ENCODE assay signal across 23 cellular contexts in the genomic region with DNA sequence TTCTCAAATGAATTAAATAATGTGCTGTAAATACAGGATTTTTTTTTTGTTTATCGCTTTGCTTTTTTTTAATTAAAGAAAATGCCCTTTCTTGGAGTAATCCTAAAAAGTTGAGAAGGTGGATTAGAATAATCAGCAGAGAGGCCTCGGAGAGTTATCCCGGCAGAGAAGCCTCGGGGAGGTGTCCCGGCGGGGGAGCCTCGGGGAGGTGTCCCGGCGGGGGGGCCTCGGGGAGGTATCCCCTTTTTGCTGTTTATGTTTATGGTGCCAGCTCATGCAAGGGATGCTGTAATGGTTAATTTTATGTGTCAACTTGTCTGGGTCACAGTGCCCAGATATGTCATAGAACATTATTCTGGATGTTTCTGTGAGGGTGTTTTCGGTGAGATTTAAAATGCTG.
"Had no signal": no experiment of that assay in that cellular context is flagged by ENCODE, and none has a peak within 500 bp of the region (broad histone marks: within the 10 kb centered on the region; RNA-seq: fewer than 3 reads in every experiment).

No MANE protein-coding gene starts in this region.

- H3K36me3 Mint-ChIP-seq: naive B cell; natural killer cell; neural progenitor cell; stimulated activated effector memory CD8-positive, alpha-beta T cell treated with anti-CD3 and anti-CD28 coated beads, Interleukin-12 subunit alpha, Interleukin-12 subunit beta, amount 100 ng/mL, for 72 hours had no signal

- H3K9me3 Mint-ChIP-seq: naive B cell; nephron progenitor cell; neural progenitor cell; stimulated activated effector memory CD8-positive, alpha-beta T cell treated with anti-CD3 and anti-CD28 coated beads, Interleukin-12 subunit alpha, Interleukin-12 subunit beta, amount 100 ng/mL, for 72 hours; stimulated activated naive CD8-positive, alpha-beta T cell treated with anti-CD3 and anti-CD28 coated beads, Interleukin-15, Interleukin-2, amounts not matched to agents 100 ng/mL and 50 ng/mL, for 24 hours had no signal

- H3K9me3 ChIP-seq: left ventricle myocardium inferior, ovary, spleen, suprapubic skin, thoracic aorta, tibial artery, upper lobe of right lung had no signal

- H3K27me3 ChIP-seq: neural progenitor cell, ovary, spleen, suprapubic skin, tibial artery, upper lobe of right lung had no signal

- DNase-seq: islet precursor cell; left ventricle myocardium inferior; naive B cell; natural killer cell; nephron progenitor cell; ovary; spleen; stimulated activated CD4-positive, alpha-beta T cell treated with anti-CD3 and anti-CD28 coated beads, Interleukin-4, amount 100 ng/mL, for 24 hours; stimulated activated naive CD4-positive, alpha-beta T cell; tibial artery; trophoblast cell; upper lobe of right lung had no signal

- H3K27me3 Mint-ChIP-seq: naive B cell; stimulated activated naive CD8-positive, alpha-beta T cell treated with anti-CD3 and anti-CD28 coated beads, Interleukin-15, Interleukin-2, amounts not matched to agents 100 ng/mL and 50 ng/mL, for 24 hours had no signal

- H3K9ac ChIP-seq: neural progenitor cell had no signal

- H3K4me2 ChIP-seq: neural progenitor cell had no signal

- H3K27ac ChIP-seq: left ventricle myocardium inferior, neural progenitor cell, ovary, skin epidermis, suprapubic skin, thoracic aorta, tibial artery, upper lobe of right lung had no signal

- FAIRE-seq: urothelium cell line had no signal

- H3K4me1 Mint-ChIP-seq: neural progenitor cell had no signal

- H3K27ac Mint-ChIP-seq: naive B cell; nephron progenitor cell; neural progenitor cell; progenitor cell of endocrine pancreas; stimulated activated effector memory CD8-positive, alpha-beta T cell treated with anti-CD3 and anti-CD28 coated beads, Interleukin-12 subunit alpha, Interleukin-12 subunit beta, amount 100 ng/mL, for 72 hours; stimulated activated naive CD8-positive, alpha-beta T cell treated with anti-CD3 and anti-CD28 coated beads, Interleukin-15, Interleukin-2, amounts not matched to agents 100 ng/mL and 50 ng/mL, for 24 hours had no signal

- H3K4me3 ChIP-seq: left ventricle myocardium inferior, lung, neural progenitor cell, ovary, skin epidermis, spleen, suprapubic skin, thoracic aorta, tibial artery, upper lobe of right lung had no signal

- H2AFZ ChIP-seq: neural progenitor cell had no signal

- ATAC-seq: natural killer cell; right cardiac atrium; sciatic nerve; stimulated activated effector memory CD8-positive, alpha-beta T cell treated with anti-CD3 and anti-CD28 coated beads, Interleukin-12 subunit alpha, Interleukin-12 subunit beta, amount 100 ng/mL, for 72 hours; upper lobe of right lung had no signal

- H3K4me3 Mint-ChIP-seq: naive B cell; natural killer cell; nephron progenitor cell; neural progenitor cell; stimulated activated effector memory CD8-positive, alpha-beta T cell treated with anti-CD3 and anti-CD28 coated beads, Interleukin-12 subunit alpha, Interleukin-12 subunit beta, amount 100 ng/mL, for 72 hours; stimulated activated naive CD8-positive, alpha-beta T cell treated with anti-CD3 and anti-CD28 coated beads, Interleukin-15, Interleukin-2, amounts not matched to agents 100 ng/mL and 50 ng/mL, for 24 hours had no signal

- H3K36me3 ChIP-seq: left ventricle myocardium inferior, neural progenitor cell, ovary, spleen, suprapubic skin, thoracic aorta, tibial artery, upper lobe of right lung had no signal
